Comparison of ENCODE assay signal across 8 cellular contexts in genomic region chr5:179858241-179858585, GRCh38. TPM values are rescaled to one million over a fixed set of nuclear protein-coding genes. Genes with fewer than 3 reads are reported as not detected.
DNase-seq lines count a peak whose midpoint lies in the region; ATAC-seq and TF ChIP-seq lines count a peak whose summit lies in the region.

No MANE protein-coding gene starts in this region.

- H3K27ac Mint-ChIP-seq in activated B cell treated with CpG ODN at 0.5 μM for 24 hours, result peak overlapping the region; percentile 89

- peak overlapping the region; percentile 89 for H3K56ac ChIP-seq in mesendoderm (ENCODE audit: low read length)

- ATAC-seq in GM21515 (IDR thresholded peaks at IDR 0.05; ENCODE audit: unreplicated experiment) (peak; percentile 45), activated B cell treated with CpG ODN at 0.5 μM for 24 hours (ENCODE audit: low read depth) (peak; percentile 59)

- H2AK5ac ChIP-seq in mesendoderm (ENCODE audit: low read length), result no peak overlapping the region

- H3K4ac ChIP-seq in mesendoderm (ENCODE audit: low read depth, low read length), result no peak overlapping the region

- H3K79me1 ChIP-seq in mesendoderm (ENCODE audit: low read length), result no peaks in the 10 kb centered on the region

- no peaks in the 10 kb centered on the region for H3K9me3 ChIP-seq in HUES64 (ENCODE audit: insufficient read depth, low read depth, low read length)
- peaks cover 3 to 6% of the 10 kb centered on the region in 2 donors for H3K9me3 ChIP-seq in duodenal mucosa (ENCODE audit: control insufficient read depth in 1 of 2, low read length in 2 of 2)
- H3K9me3 ChIP-seq in suprapubic skin, result no peaks in the 10 kb centered on the region

- peaks cover 22% of the 10 kb centered on the region for H3K36me3 Mint-ChIP-seq in activated B cell treated with CpG ODN at 0.5 μM for 24 hours (ENCODE audit: low read depth)

- peak; percentile 77 for DNase-seq in GM06990 (ENCODE audit: extremely low read depth, insufficient read length)
- peak; percentile 39 for DNase-seq in activated B cell treated with CpG ODN at 0.5 μM for 24 hours
- DNase-seq in mesendoderm, result peak; percentile 48
- DNase-seq in suprapubic skin (ENCODE audit: low spot score in 2 of 2), result no peak
- DNase-seq in cerebellar nuclear complex (lab: John Stamatoyannopoulos, UW), result no peak

- H3K27me3 Mint-ChIP-seq in activated B cell treated with CpG ODN at 0.5 μM for 24 hours, result no peaks in the 10 kb centered on the region

- no peak overlapping the region for H2BK5ac ChIP-seq in mesendoderm (ENCODE audit: low read length)

- no peak overlapping the region for H3K18ac ChIP-seq in mesendoderm (ENCODE audit: low read length)

- CTCF ChIA-PET in activated B cell treated with CpG ODN at 0.5 μM for 24 hours (lab: Charles Lee), result no interaction called here

- peaks cover 7% of the 10 kb centered on the region for H3K36me3 ChIP-seq in GM06990 (ENCODE audit: control insufficient read depth, insufficient read depth, low read length)
- H3K36me3 ChIP-seq in HUES64 (ENCODE audit: insufficient read depth, low read length), result peaks cover 21% of the 10 kb centered on the region
- peaks cover 12% of the 10 kb centered on the region in 2 donors for H3K36me3 ChIP-seq in duodenal mucosa (ENCODE audit: control insufficient read depth in 1 of 2, insufficient read depth in 2 of 2, low read length in 2 of 2)
- H3K36me3 ChIP-seq in mesendoderm (ENCODE audit: control insufficient read depth, insufficient read depth, low read length), result peaks cover 1% of the 10 kb centered on the region
- peaks cover 18% of the 10 kb centered on the region for H3K36me3 ChIP-seq in suprapubic skin

- whole genome bisulfite sequencing in HUES64, result under 1% methylated on average over 32 of the region's 32 CpGs
- WGBS in mesendoderm (ENCODE audit: extremely low coverage, insufficient coverage, low lambda C conversion rate), result no CpG with 5 or more reads among the region's 32 CpGs
- under 1% methylated on average over 18 of the region's 32 CpGs for WGBS in suprapubic skin

- intact Hi-C loops in activated B cell treated with CpG ODN at 0.5 μM for 24 hours (cut with micrococcal nuclease), result loop anchor here (1.0 to 10.0 kb wide), 13 partner anchors 22 to 1117 kb away; partner anchors contain the start of genes CANX, MAML1, MGAT4B and RUFY1

- peak overlapping the region; percentile 59 for H3K9ac ChIP-seq in HUES64 (ENCODE audit: low read depth, low read length)
- H3K9ac ChIP-seq in duodenal mucosa (ENCODE audit: low read depth in 1 of 2, low read length in 2 of 2), result peak overlapping the region; percentile 75 to 82
- H3K9ac ChIP-seq in mesendoderm (ENCODE audit: low read length), result peak overlapping the region; percentile 75

- no peak overlapping the region for H3K23ac ChIP-seq in mesendoderm (ENCODE audit: low read length)

- no peaks in the 10 kb centered on the region for H3K27me3 ChIP-seq in GM06990 (replicated peaks; ENCODE audit: control insufficient read depth, insufficient read depth, low read length)
- H3K27me3 ChIP-seq in HUES64 (ENCODE audit: insufficient read depth, low read length), result no peaks in the 10 kb centered on the region
- no peaks in the 10 kb centered on the region for H3K27me3 ChIP-seq in duodenal mucosa (ENCODE audit: control insufficient read depth in 1 of 2, insufficient read depth in 2 of 2, low read length in 2 of 2)
- H3K27me3 ChIP-seq in mesendoderm (ENCODE audit: insufficient read depth, low read length, poor library complexity), result no peaks in the 10 kb centered on the region
- H3K27me3 ChIP-seq in suprapubic skin, result no peaks in the 10 kb centered on the region

- TF ChIP-seq POLR2A in suprapubic skin (IDR thresholded peaks at IDR 0.05), result no peak

- H4K5ac ChIP-seq in mesendoderm (ENCODE audit: low read length), result no peak overlapping the region

- no peak for TF ChIP-seq EP300 in suprapubic skin (IDR thresholded peaks at IDR 0.05)

- no peak overlapping the region for H2BK15ac ChIP-seq in mesendoderm (replicated peaks; ENCODE audit: low read depth)

- H3K79me2 ChIP-seq in mesendoderm (ENCODE audit: control insufficient read depth, insufficient read depth, low read length), result no peaks in the 10 kb centered on the region

- peaks cover 35% of the 10 kb centered on the region for H3K4me1 Mint-ChIP-seq in activated B cell treated with CpG ODN at 0.5 μM for 24 hours

- H3K27ac ChIP-seq in HUES64 (ENCODE audit: low read depth, low read length), result no peak overlapping the region
- H3K27ac ChIP-seq in duodenal mucosa (ENCODE audit: low read depth, low read length), result peak overlapping the region; percentile 88
- H3K27ac ChIP-seq in mesendoderm (ENCODE audit: low read depth, low read length), result no peak overlapping the region
- H3K27ac ChIP-seq in suprapubic skin, result peak overlapping the region; percentile 84

- peak overlapping the region; percentile 84 for H3K4me2 ChIP-seq in mesendoderm (ENCODE audit: low read length)

- POLR2A ChIA-PET in activated B cell treated with CpG ODN at 0.5 μM for 24 hours (lab: Charles Lee), result interaction anchor here (0.8 to 3.1 kb wide), 5 partner anchors 36 to 113 kb away, joined by 3 to 19 read pairs (median 4); partner anchors contain the start of gene SQSTM1

- H3K4me3 ChIP-seq in GM06990 (replicated peaks; ENCODE audit: low read depth, low read length), result peak overlapping the region; percentile 94
- H3K4me3 ChIP-seq in HUES64 (ENCODE audit: low read length), result peak overlapping the region; percentile 91
- peak overlapping the region; percentile 95 to 96 for H3K4me3 ChIP-seq in duodenal mucosa (ENCODE audit: low read depth in 1 of 2, low read length in 2 of 2)
- H3K4me3 ChIP-seq in mesendoderm (ENCODE audit: low read length), result peak overlapping the region; percentile 74
- H3K4me3 ChIP-seq in suprapubic skin, result peak overlapping the region; percentile 80

- no peak overlapping the region for H2BK120ac ChIP-seq in mesendoderm (ENCODE audit: low read depth, low read length)

- H3K4me3 Mint-ChIP-seq in activated B cell treated with CpG ODN at 0.5 μM for 24 hours, result peak overlapping the region; percentile 96

- H4K8ac ChIP-seq in mesendoderm (ENCODE audit: low read depth, low read length), result no peak overlapping the region

- no peaks in the 10 kb centered on the region for H3K9me3 Mint-ChIP-seq in activated B cell treated with CpG ODN at 0.5 μM for 24 hours

- H3K4me1 ChIP-seq in HUES64 (ENCODE audit: insufficient read depth, low read length) (peaks cover 4% of the 10 kb centered on the region; the same call in 1 of the 2 replicates), duodenal mucosa (ENCODE audit: control insufficient read depth in 1 of 2, insufficient read depth in 2 of 2, low read length in 2 of 2) (peaks cover 0 to 3% of the 10 kb centered on the region in 2 donors), mesendoderm (ENCODE audit: control insufficient read depth, low read depth, low read length) (no peaks in the 10 kb centered on the region), suprapubic skin (peaks cover 29% of the 10 kb centered on the region)

- TF ChIP-seq CTCF in GM06990 (IDR thresholded peaks at IDR 0.05; ENCODE audit: insufficient read depth, low read length, poor library complexity, severe bottlenecking) (no peak), activated B cell treated with CpG ODN at 0.5 μM for 24 hours (IDR thresholded peaks at IDR 0.05) (no peak), suprapubic skin (IDR thresholded peaks at IDR 0.05) (no peak)

RNA-seq across cellular contexts. Expression of gene MRNIP, which starts 0.4 kb away (rescaled TPM):
- polyA plus RNA-seq in HUES64 (2013, experiment 1 of 2), result 9.8 TPM
- polyA plus RNA-seq in HUES64 (2013, experiment 2 of 2), result 17.0 TPM
- total RNA-seq in activated B cell treated with CpG ODN at 0.5 μM for 24 hours (54.6 and 70.0 TPM in 2 replicates), suprapubic skin (100 to 1,000 TPM in 1 of 4 donors, 10 to 100 TPM in 3; 11.6 to 102 (median 22.6) TPM)
- polyA plus RNA-seq in mesendoderm (2013, experiment 1 of 2), result 9.5 TPM
- polyA plus RNA-seq in mesendoderm (2013, experiment 2 of 2), result 9.3 TPM

RNA-seq across cellular contexts. Expression of gene SQSTM1, which starts 37.5 kb away (rescaled TPM):
- polyA plus RNA-seq in HUES64 (2013, experiment 1 of 2), result 73.1 TPM
- polyA plus RNA-seq in HUES64 (2013, experiment 2 of 2), result 62.6 TPM
- 243 and 252 TPM in 2 replicates for total RNA-seq in activated B cell treated with CpG ODN at 0.5 μM for 24 hours
- 52.0 TPM for polyA plus RNA-seq in mesendoderm (2013, experiment 1 of 2)
- polyA plus RNA-seq in mesendoderm (2013, experiment 2 of 2), result 62.0 TPM
- 100 to 1,000 TPM; 183 to 282 (median 265) TPM for total RNA-seq in suprapubic skin

RNA-seq across cellular contexts. Expression of gene TBC1D9B, which starts 49.5 kb away (rescaled TPM):
- 37.0 TPM for polyA plus RNA-seq in HUES64 (2013, experiment 1 of 2)
- 43.6 TPM for polyA plus RNA-seq in HUES64 (2013, experiment 2 of 2)
- total RNA-seq in activated B cell treated with CpG ODN at 0.5 μM for 24 hours, result 111 and 117 TPM in 2 replicates
- polyA plus RNA-seq in mesendoderm (2013, experiment 1 of 2), result 24.2 TPM
- 24.9 TPM for polyA plus RNA-seq in mesendoderm (2013, experiment 2 of 2)
- 100 to 1,000 TPM in 3 of 4 donors, 10 to 100 TPM in 1; 97.5 to 177 (median 116) TPM for total RNA-seq in suprapubic skin

RNA-seq across cellular contexts. Expression of gene MGAT4B, which starts 51.5 kb away (rescaled TPM):
- polyA plus RNA-seq in HUES64 (2013, experiment 1 of 2), result 54.7 TPM
- 64.0 TPM for polyA plus RNA-seq in HUES64 (2013, experiment 2 of 2)
- 73.6 and 85.3 TPM in 2 replicates for total RNA-seq in activated B cell treated with CpG ODN at 0.5 μM for 24 hours
- polyA plus RNA-seq in mesendoderm (2013, experiment 1 of 2), result 35.2 TPM
- polyA plus RNA-seq in mesendoderm (2013, experiment 2 of 2), result 37.9 TPM
- total RNA-seq in suprapubic skin, result 100 to 1,000 TPM in 2 of 4 donors, 10 to 100 TPM in 2; 74.5 to 142 (median 97.4) TPM

Comparison
In these comparisons a context has a peak if more than half of its experiments do, and no peak if none do; other contexts are left out.
1. DNase-seq: peak in GM06990 (single experiment), activated B cell treated with CpG ODN at 0.5 μM for 24 hours (single experiment) and mesendoderm (single experiment); none in suprapubic skin (0 of 2) and cerebellar nuclear complex (0 of 2).
2. H3K27ac ChIP-seq: peak in duodenal mucosa (single experiment) and suprapubic skin (single experiment); none in HUES64 (single experiment) and mesendoderm (single experiment).
3. Peak in every context shown above with its lines, with median percentiles within 50 percentile points of each other: H3K4me3 ChIP-seq and H3K9ac ChIP-seq.